Comparison of ENCODE assay signal across 28 cellular contexts in genomic region chr2:205545971-205546370, GRCh38.
DNase-seq lines count a peak whose midpoint lies in the region; FAIRE-seq and TF ChIP-seq lines count a peak whose summit lies in the region.
"Had no signal": no experiment of that assay in that cellular context is flagged by ENCODE, and none has a peak within 500 bp of the region (broad histone marks: within the 10 kb centered on the region; RNA-seq: fewer than 3 reads in every experiment).

No MANE protein-coding gene starts in this region.

- H3K4me2 ChIP-seq in H1 (ENCODE audit: insufficient read depth in 1 of 2, low read depth in 2 of 2, low read length in 2 of 2): no peak overlapping the region; a peak in 1 of 4 replicates

- H2BK20ac ChIP-seq in H1 (ENCODE audit: low read length): no peak overlapping the region

- no peak overlapping the region for H2BK12ac ChIP-seq in H1 (ENCODE audit: low read depth, low read length)

- TF ChIP-seq POLR2A in H1 (IDR thresholded peaks at IDR 0.05; ENCODE audit: control extremely low read depth in 1 of 2, low read depth in 2 of 2, low read length in 2 of 2): no peak
- TF ChIP-seq POLR2A in uterus (IDR thresholded peaks at IDR 0.05): no peak

- POLR2A ChIA-PET in H1 (lab: Charles Lee; ENCODE audit: partially characterized antibody): no interaction called here

- H3K36me3 ChIP-seq in H1 (ENCODE audit: control insufficient read depth in 2 of 4, insufficient read depth in 4 of 4, low read length in 3 of 4): no peaks in the 10 kb centered on the region
- H3K36me3 ChIP-seq in uterus: no peaks in the 10 kb centered on the region
- H3K36me3 ChIP-seq: adrenal gland, brain microvascular endothelial cell, esophagus squamous epithelium, heart right ventricle had no signal

- CTCF ChIA-PET in H1 (lab: Charles Lee; ENCODE audit: partially characterized antibody): interaction anchor here (0.6 to 1.8 kb wide), 5 partner anchors 10 to 1437 kb away, joined by 3 to 7 read pairs (median 5); no protein-coding TSS in a partner anchor

- H4K8ac ChIP-seq in H1 (ENCODE audit: extremely low read depth, insufficient read depth, low read length): no peak overlapping the region

- no peak overlapping the region for H2BK5ac ChIP-seq in H1 (ENCODE audit: low read depth, low read length)

- no peak overlapping the region for H3K56ac ChIP-seq in H1 (replicated peaks; ENCODE audit: insufficient read length, low read depth, low read length)

- no peaks in the 10 kb centered on the region for H3K79me2 ChIP-seq in H1 (ENCODE audit: control insufficient read depth in 1 of 2, insufficient read depth in 2 of 2, low read length in 2 of 2)

- no peaks in the 10 kb centered on the region for H3K9me3 ChIP-seq in H1 (ENCODE audit: insufficient read depth in 2 of 2, low read depth in 1 of 2, low read length in 1 of 2)
- no peaks in the 10 kb centered on the region for H3K9me3 ChIP-seq in uterus
- H3K9me3 ChIP-seq: adrenal gland, esophagus squamous epithelium, heart right ventricle had no signal

- H2AFZ ChIP-seq in H1 (ENCODE audit: low read length): no peak overlapping the region

- no peak for FAIRE-seq in H1 (lab: Jason Lieb, UNC)
- FAIRE-seq: frontal cortex had no signal

- H4K91ac ChIP-seq in H1 (replicated peaks; ENCODE audit: insufficient read length, low read length): no peak overlapping the region

- no peak overlapping the region for H2BK120ac ChIP-seq in H1 (replicated peaks; ENCODE audit: low read depth, low read length)

- H3K18ac ChIP-seq in H1 (ENCODE audit: extremely low read depth, low read length): peak overlapping the region; percentile 19; the same call in 1 of the 2 replicates

- TF ChIP-seq CTCF in H1 (IDR thresholded peaks at IDR 0.05; ENCODE audit: control extremely low read depth in 1 of 3, insufficient read depth in 1 of 3, low read depth in 1 of 3, low read length in 3 of 3): no peak
- no peak for TF ChIP-seq CTCF in uterus (IDR thresholded peaks at IDR 0.05)

- H2AK5ac ChIP-seq in H1 (ENCODE audit: low read depth, low read length): no peak overlapping the region

- DNase-seq in NCI-H82 (lab: John Stamatoyannopoulos, UW) (peak; percentile 28), NCI-H82 treated with DMSO at 0.1 percent for 48 hours (lab: John Stamatoyannopoulos, UW; ENCODE audit: unreplicated experiment) (no peak), NOMO-1 treated with dmso at 0.1 percent for 144 hours (lab: John Stamatoyannopoulos, UW; ENCODE audit: unreplicated experiment) (peak; percentile 46), H1 (ENCODE audit: low read depth in 1 of 2, low spot score in 2 of 2) (no peak), uterus (no peak), foreskin melanocyte (no peak)
- no peak for DNase-seq in activated CD4-positive, CD25-positive, alpha-beta regulatory T cell (lab: John Stamatoyannopoulos, UW)
- no peak for DNase-seq in effector CD4-positive, alpha-beta T cell
- DNase-seq: 8988T; activated CD8-positive, alpha-beta memory T cell treated with anti-CD3 and anti-CD28 coated beads, Interleukin-2, amount 50 U/mL, for 48 hours; activated CD8-positive, alpha-beta T cell treated with anti-CD3 and anti-CD28 coated beads for 36 hours; activated naive CD4-positive, alpha-beta T cell treated with anti-CD3 and anti-CD28 coated beads for 36 hours; adrenal gland; brain microvascular endothelial cell; CD4-positive, CD25-positive, alpha-beta regulatory T cell; cerebellar nuclear complex; dorsolateral prefrontal cortex; esophagus squamous epithelium; heart right ventricle; kidney; naive thymus-derived CD4-positive, alpha-beta T cell; NCI-H2029; NCI-H69; occipital lobe; stimulated activated CD4-positive, alpha-beta T cell treated with anti-CD3 and anti-CD28 coated beads, Interleukin-4, amount 100 ng/mL, for 4 hours; T-helper 2 cell; trophoblast cell had no signal

- no peak overlapping the region for H3K14ac ChIP-seq in H1 (ENCODE audit: insufficient read length)

- H3K4ac ChIP-seq in H1 (replicated peaks; ENCODE audit: insufficient read length, low read depth, low read length): no peak overlapping the region

- H3K4me3 ChIP-seq in H1 (ENCODE audit: extremely low read depth in 1 of 4, insufficient read depth in 2 of 4, low read depth in 3 of 4, low read length in 4 of 4) (no peak overlapping the region), uterus (no peak overlapping the region)
- H3K4me3 ChIP-seq: adrenal gland, dorsolateral prefrontal cortex, esophagus squamous epithelium, heart right ventricle had no signal

- H3K79me1 ChIP-seq in H1 (ENCODE audit: low read depth, low read length): no peaks in the 10 kb centered on the region

- H3K23ac ChIP-seq in H1 (ENCODE audit: insufficient read length): no peak overlapping the region

- TF ChIP-seq EP300 in H1 (IDR thresholded peaks at IDR 0.05; ENCODE audit: borderline replicate concordance in 1 of 2, low read depth in 2 of 2, low read length in 2 of 2): no peak

- intact Hi-C loops in uterus (cut with DNase I; ENCODE audit: low total_unique reads): no loop called here

- no peaks in the 10 kb centered on the region for H3K27me3 ChIP-seq in H1 (replicated peaks in 1 of 4; ENCODE audit: control insufficient read depth in 3 of 4, extremely low read depth in 1 of 4, insufficient read depth in 3 of 4, low read length in 3 of 4)
- no peaks in the 10 kb centered on the region for H3K27me3 ChIP-seq in uterus
- H3K27me3 ChIP-seq: adrenal gland, brain microvascular endothelial cell, dorsolateral prefrontal cortex, esophagus squamous epithelium, heart right ventricle had no signal

- H3K4me1 ChIP-seq in H1 (replicated peaks in 1 of 4; ENCODE audit: control insufficient read depth in 3 of 4, insufficient read depth in 4 of 4, low read length in 3 of 4) (peaks cover 0 to 3% (median 0%) of the 10 kb centered on the region in 4 experiments; a peak in 2 of 7 replicates), uterus (no peaks in the 10 kb centered on the region)
- H3K4me1 ChIP-seq: esophagus squamous epithelium had no signal

- no peak for TF ChIP-seq RAD21 in H1 (IDR thresholded peaks at IDR 0.05 in 1 of 2, conservative IDR thresholded peaks at IDR 0.05 in 1 of 2; ENCODE audit: low read depth in 2 of 2, low read length in 2 of 2)

- H2BK15ac ChIP-seq in H1 (ENCODE audit: low read length): no peak overlapping the region; the same call in 1 of the 2 replicates

- H4K5ac ChIP-seq in H1 (ENCODE audit: insufficient read length, low read depth, low read length): no peak overlapping the region

- H3K27ac ChIP-seq in H1 (ENCODE audit: low read depth, low read length): no peak overlapping the region
- H3K27ac ChIP-seq in uterus: peak overlapping the region; percentile 62 to 67
- H3K27ac ChIP-seq: adrenal gland, brain microvascular endothelial cell, dorsolateral prefrontal cortex, esophagus squamous epithelium had no signal

- H3K23me2 ChIP-seq in H1 (ENCODE audit: low read depth, low read length): no peaks in the 10 kb centered on the region

- WGBS in H1 (ENCODE audit: extremely low coverage in 1 of 2, insufficient coverage in 1 of 2, insufficient read length in 1 of 2, insufficient replicate concordance in 2 of 2, low coverage in 1 of 2, low lambda C conversion rate in 2 of 2, missing lambda C conversion rate in 1 of 2), 2 experiments: 68% methylated on average over 6 of the region's 6 CpGs; no CpG with 5 or more reads in 1 of the 2 experiments

- peak overlapping the region in 1 of 4 experiments; percentile 34; a peak in 2 of 7 replicates for H3K9ac ChIP-seq in H1 (replicated peaks in 1 of 4; ENCODE audit: extremely low read depth in 1 of 4, low read depth in 3 of 4, low read length in 3 of 4)

- no peaks in the 10 kb centered on the region for H4K20me1 ChIP-seq in H1 (replicated peaks in 1 of 2; ENCODE audit: control insufficient read depth in 1 of 2, insufficient read depth in 2 of 2, low read length in 2 of 2)

TF ChIP-seq in H1, 55 proteins besides CTCF, POLR2A, EP300 and RAD21:
- TF ChIP-seq TAF1 (IDR thresholded peaks at IDR 0.05; ENCODE audit: low read depth, low read length) (no peak), RXRA (IDR thresholded peaks at IDR 0.05; ENCODE audit: insufficient read depth, low read depth, low read length) (no peak), RFX5 (IDR thresholded peaks at IDR 0.05; ENCODE audit: borderline replicate concordance, low read depth, low read length) (no peak), PHF8 (conservative IDR thresholded peaks at IDR 0.05; ENCODE audit: low read depth, low read length) (no peak), KDM1A (IDR thresholded peaks at IDR 0.05; ENCODE audit: borderline replicate concordance, low read length) (no peak), TBP (IDR thresholded peaks at IDR 0.05; ENCODE audit: low read depth, low read length) (no peak), MAFK (IDR thresholded peaks at IDR 0.05; ENCODE audit: low read depth, low read length) (no peak), YY1 (IDR thresholded peaks at IDR 0.05; ENCODE audit: low read depth, low read length) (no peak)
TF ChIP-seq in H1: peak in this region for 0.

Comparison
In these comparisons a context has a peak if more than half of its experiments do, and no peak if none do; other contexts are left out.
1. DNase-seq: peak in NCI-H82 (single experiment) and NOMO-1 treated with dmso at 0.1 percent for 144 hours (single experiment); none in NCI-H82 treated with DMSO at 0.1 percent for 48 hours (single experiment), H1 (0 of 2), uterus (0 of 2), foreskin melanocyte (single experiment), activated CD4-positive, CD25-positive, alpha-beta regulatory T cell (0 of 4) and effector CD4-positive, alpha-beta T cell (single experiment).